Comparison of ENCODE assay signal across 1 cellular context in the genomic region with DNA sequence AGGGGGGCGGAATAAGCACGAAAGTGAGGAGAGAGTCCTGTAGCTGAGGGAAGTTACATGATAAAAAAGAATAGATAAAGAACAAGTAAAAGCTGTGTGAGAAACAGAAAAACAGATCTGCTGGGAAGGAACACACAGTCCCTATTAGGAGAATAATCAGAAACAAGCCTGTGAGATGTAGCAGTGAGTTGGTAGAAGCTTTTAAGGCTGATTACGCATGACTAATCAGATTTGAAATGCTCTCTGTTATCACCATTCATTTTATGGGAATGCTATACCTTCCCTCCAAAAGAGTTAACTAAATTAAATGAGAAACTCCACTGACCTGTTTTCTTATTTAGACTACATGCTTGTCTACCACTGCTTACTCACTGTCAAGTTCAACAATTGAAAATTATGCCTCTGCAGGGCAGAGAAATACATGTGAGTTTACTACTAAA.
TF ChIP-seq lines count a peak whose summit lies in the region.

No MANE protein-coding gene starts in this region.

TF ChIP-seq in HEK293, 187 proteins besides CTCF, POLR2A, EP300 and RAD21 (continued from another document):
- TF ChIP-seq, protein P1, sequence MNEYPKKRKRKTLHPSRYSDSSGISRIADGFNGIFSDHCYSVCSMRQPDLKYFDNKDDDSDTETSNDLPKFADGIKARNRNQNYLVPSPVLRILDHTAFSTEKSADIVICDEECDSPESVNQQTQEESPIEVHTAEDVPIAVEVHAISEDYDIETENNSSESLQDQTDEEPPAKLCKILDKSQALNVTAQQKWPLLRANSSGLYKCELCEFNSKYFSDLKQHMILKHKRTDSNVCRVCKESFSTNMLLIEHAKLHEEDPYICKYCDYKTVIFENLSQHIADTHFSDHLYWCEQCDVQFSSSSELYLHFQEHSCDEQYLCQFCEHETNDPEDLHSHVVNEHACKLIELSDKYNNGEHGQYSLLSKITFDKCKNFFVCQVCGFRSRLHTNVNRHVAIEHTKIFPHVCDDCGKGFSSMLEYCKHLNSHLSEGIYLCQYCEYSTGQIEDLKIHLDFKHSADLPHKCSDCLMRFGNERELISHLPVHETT (tag by site-specific recombination; IDR thresholded peaks at IDR 0.05) = 0 out of 2 replicates have a peak, but pooled peaks have one; percentile 53
- TF ChIP-seq, protein P2, sequence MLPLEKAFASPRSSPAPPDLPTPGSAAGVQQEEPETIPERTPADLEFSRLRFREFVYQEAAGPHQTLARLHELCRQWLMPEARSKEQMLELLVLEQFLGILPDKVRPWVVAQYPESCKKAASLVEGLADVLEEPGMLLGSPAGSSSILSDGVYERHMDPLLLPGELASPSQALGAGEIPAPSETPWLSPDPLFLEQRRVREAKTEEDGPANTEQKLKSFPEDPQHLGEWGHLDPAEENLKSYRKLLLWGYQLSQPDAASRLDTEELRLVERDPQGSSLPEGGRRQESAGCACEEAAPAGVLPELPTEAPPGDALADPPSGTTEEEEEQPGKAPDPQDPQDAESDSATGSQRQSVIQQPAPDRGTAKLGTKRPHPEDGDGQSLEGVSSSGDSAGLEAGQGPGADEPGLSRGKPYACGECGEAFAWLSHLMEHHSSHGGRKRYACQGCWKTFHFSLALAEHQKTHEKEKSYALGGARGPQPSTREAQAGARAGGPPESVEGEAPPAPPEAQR (tag by site-specific recombination; IDR thresholded peaks at IDR 0.05) = no peak
- TF ChIP-seq KLF9 (tag by site-specific recombination; IDR thresholded peaks at IDR 0.05; ENCODE audit: low read depth) (no peak), ZEB2 (tag by site-specific recombination; IDR thresholded peaks at IDR 0.05) (peak; percentile 67), FEZF1 (tag by site-specific recombination; IDR thresholded peaks at IDR 0.05) (peak; percentile 58), ZNF146 (tag by site-specific recombination; IDR thresholded peaks at IDR 0.05) (no peak), ZNF660 (tag by site-specific recombination; IDR thresholded peaks at IDR 0.05) (peak; percentile 45; the same call in 1 of the 2 replicates), ZNF600 (tag by site-specific recombination; IDR thresholded peaks at IDR 0.05) (peak; percentile 68), KLF10 (tag by site-specific recombination; IDR thresholded peaks at IDR 0.05) (peak; percentile 26; the same call in 1 of the 2 replicates), ZNF394 (tag by site-specific recombination; IDR thresholded peaks at IDR 0.05; ENCODE audit: borderline replicate concordance) (peak; percentile 45; the same call in 1 of the 2 replicates), ZNF211 (tag by site-specific recombination; IDR thresholded peaks at IDR 0.05; ENCODE audit: low read depth) (no peak), ZBTB1 (tag by site-specific recombination; IDR thresholded peaks at IDR 0.05) (no peak), ZNF184 (tag by site-specific recombination; IDR thresholded peaks at IDR 0.05) (peak; percentile 48; the same call in 1 of the 2 replicates), ZNF324 (tag by site-specific recombination; IDR thresholded peaks at IDR 0.05) (no peak), PRDM1 (tag by site-specific recombination; IDR thresholded peaks at IDR 0.05) (peak; percentile 82), SP3 (tag by site-specific recombination; IDR thresholded peaks at IDR 0.05) (no peak), BCL11B (tag by site-specific recombination; IDR thresholded peaks at IDR 0.05; ENCODE audit: low read depth) (peak; percentile 44; the same call in 1 of the 2 replicates), ZNF555 (tag by site-specific recombination; conservative IDR thresholded peaks at IDR 0.05) (no peak), KLF1 (tag by site-specific recombination; IDR thresholded peaks at IDR 0.05) (no peak), ZNF548 (tag by site-specific recombination; IDR thresholded peaks at IDR 0.05) (no peak), ZNF843 (tag by site-specific recombination; IDR thresholded peaks at IDR 0.05) (peak; percentile 72; the same call in 1 of the 2 replicates)
- TF ChIP-seq, protein P3, sequence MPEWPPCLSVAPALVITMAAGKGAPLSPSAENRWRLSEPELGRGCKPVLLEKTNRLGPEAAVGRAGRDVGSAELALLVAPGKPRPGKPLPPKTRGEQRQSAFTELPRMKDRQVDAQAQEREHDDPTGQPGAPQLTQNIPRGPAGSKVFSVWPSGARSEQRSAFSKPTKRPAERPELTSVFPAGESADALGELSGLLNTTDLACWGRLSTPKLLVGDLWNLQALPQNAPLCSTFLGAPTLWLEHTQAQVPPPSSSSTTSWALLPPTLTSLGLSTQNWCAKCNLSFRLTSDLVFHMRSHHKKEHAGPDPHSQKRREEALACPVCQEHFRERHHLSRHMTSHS (tag by site-specific recombination; IDR thresholded peaks at IDR 0.05) = no peak
- TF ChIP-seq, protein P4, sequence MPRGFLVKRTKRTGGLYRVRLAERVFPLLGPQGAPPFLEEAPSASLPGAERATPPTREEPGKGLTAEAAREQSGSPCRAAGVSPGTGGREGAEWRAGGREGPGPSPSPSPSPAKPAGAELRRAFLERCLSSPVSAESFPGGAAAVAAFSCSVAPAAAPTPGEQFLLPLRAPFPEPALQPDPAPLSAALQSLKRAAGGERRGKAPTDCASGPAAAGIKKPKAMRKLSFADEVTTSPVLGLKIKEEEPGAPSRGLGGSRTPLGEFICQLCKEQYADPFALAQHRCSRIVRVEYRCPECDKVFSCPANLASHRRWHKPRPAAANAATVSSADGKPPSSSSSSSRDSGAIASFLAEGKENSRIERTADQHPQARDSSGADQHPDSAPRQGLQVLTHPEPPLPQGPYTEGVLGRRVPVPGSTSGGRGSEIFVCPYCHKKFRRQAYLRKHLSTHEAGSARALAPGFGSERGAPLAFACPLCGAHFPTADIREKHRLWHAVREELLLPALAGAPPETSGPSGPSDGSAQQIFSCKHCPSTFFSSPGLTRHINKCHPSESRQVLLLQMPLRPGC (tag by site-specific recombination; IDR thresholded peaks at IDR 0.05) = peak; percentile 64; the same call in 1 of the 2 replicates
- TF ChIP-seq, protein P5, sequence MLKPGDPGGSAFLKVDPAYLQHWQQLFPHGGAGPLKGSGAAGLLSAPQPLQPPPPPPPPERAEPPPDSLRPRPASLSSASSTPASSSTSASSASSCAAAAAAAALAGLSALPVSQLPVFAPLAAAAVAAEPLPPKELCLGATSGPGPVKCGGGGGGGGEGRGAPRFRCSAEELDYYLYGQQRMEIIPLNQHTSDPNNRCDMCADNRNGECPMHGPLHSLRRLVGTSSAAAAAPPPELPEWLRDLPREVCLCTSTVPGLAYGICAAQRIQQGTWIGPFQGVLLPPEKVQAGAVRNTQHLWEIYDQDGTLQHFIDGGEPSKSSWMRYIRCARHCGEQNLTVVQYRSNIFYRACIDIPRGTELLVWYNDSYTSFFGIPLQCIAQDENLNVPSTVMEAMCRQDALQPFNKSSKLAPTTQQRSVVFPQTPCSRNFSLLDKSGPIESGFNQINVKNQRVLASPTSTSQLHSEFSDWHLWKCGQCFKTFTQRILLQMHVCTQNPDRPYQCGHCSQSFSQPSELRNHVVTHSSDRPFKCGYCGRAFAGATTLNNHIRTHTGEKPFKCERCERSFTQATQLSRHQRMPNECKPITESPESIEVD (tag by site-specific recombination; IDR thresholded peaks at IDR 0.05) = peak; percentile 97
- TF ChIP-seq, protein P6, sequence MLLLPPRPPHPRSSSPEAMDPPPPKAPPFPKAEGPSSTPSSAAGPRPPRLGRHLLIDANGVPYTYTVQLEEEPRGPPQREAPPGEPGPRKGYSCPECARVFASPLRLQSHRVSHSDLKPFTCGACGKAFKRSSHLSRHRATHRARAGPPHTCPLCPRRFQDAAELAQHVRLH (tag by site-specific recombination; IDR thresholded peaks at IDR 0.05) = peak; percentile 36; the same call in 1 of the 2 replicates
- TF ChIP-seq, protein P7, sequence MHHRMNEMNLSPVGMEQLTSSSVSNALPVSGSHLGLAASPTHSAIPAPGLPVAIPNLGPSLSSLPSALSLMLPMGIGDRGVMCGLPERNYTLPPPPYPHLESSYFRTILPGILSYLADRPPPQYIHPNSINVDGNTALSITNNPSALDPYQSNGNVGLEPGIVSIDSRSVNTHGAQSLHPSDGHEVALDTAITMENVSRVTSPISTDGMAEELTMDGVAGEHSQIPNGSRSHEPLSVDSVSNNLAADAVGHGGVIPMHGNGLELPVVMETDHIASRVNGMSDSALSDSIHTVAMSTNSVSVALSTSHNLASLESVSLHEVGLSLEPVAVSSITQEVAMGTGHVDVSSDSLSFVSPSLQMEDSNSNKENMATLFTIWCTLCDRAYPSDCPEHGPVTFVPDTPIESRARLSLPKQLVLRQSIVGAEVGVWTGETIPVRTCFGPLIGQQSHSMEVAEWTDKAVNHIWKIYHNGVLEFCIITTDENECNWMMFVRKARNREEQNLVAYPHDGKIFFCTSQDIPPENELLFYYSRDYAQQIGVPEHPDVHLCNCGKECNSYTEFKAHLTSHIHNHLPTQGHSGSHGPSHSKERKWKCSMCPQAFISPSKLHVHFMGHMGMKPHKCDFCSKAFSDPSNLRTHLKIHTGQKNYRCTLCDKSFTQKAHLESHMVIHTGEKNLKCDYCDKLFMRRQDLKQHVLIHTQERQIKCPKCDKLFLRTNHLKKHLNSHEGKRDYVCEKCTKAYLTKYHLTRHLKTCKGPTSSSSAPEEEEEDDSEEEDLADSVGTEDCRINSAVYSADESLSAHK (tag by site-specific recombination; IDR thresholded peaks at IDR 0.05) = peak; percentile 60; the same call in 1 of the 2 replicates
- TF ChIP-seq, protein P8, sequence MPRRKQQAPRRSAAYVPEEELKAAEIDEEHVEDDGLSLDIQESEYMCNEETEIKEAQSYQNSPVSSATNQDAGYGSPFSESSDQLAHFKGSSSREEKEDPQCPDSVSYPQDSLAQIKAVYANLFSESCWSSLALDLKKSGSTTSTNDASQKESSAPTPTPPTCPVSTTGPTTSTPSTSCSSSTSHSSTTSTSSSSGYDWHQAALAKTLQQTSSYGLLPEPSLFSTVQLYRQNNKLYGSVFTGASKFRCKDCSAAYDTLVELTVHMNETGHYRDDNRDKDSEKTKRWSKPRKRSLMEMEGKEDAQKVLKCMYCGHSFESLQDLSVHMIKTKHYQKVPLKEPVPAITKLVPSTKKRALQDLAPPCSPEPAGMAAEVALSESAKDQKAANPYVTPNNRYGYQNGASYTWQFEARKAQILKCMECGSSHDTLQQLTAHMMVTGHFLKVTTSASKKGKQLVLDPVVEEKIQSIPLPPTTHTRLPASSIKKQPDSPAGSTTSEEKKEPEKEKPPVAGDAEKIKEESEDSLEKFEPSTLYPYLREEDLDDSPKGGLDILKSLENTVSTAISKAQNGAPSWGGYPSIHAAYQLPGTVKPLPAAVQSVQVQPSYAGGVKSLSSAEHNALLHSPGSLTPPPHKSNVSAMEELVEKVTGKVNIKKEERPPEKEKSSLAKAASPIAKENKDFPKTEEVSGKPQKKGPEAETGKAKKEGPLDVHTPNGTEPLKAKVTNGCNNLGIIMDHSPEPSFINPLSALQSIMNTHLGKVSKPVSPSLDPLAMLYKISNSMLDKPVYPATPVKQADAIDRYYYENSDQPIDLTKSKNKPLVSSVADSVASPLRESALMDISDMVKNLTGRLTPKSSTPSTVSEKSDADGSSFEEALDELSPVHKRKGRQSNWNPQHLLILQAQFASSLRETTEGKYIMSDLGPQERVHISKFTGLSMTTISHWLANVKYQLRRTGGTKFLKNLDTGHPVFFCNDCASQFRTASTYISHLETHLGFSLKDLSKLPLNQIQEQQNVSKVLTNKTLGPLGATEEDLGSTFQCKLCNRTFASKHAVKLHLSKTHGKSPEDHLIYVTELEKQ (tag by site-specific recombination; IDR thresholded peaks at IDR 0.05; ENCODE audit: borderline replicate concordance) = peak; percentile 64; the same call in 1 of the 2 replicates
TF ChIP-seq in HEK293: peak in this region for 39.
